In the genomic region with DNA sequence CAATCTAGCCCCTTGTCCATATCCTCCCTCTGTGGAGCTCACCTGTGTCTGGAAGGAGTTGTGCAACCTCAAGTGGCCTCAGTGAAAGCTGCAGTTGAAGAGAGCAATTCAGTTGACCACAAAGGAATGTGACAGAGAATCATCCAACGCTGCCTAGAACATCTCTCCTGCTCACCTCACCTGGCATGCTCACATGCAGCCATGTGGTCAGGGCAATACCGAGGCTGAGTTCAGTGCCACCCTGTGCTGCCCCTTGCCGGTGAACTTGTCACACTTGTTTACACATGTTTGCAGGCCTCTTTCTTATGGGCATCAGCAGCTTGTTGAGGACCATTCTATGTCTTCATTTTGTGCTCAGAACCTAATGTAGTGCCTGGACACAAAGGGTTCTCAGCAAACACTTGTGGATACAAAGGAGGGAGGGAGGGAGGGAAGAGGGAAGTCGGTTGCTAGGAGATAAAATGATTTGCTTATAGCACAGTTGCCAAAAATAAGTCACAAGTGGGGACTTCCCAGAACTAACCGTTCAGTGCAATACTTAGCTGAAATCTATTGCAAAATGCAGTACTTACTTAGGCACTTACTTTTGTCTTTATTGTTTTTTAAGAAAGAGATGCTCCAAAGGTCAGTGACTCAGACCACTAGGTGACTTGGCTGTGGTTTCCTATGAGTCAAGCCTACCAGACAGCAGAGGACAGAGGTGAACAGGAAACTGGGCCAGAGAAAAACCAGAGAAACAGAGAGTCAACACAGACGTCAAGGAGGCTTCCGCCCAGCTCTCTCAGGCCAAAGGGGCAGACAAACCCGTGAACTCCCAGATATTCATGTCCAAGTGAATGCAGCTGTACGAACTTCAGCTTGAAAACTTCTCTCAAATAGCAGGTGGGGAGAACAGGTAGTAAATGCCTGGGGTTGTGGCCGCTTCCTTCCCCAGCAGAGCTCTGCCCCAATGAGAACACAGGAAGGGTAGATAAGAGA, we compare ENCODE assay signal across 8 cellular contexts.
DNase-seq lines count a peak whose midpoint lies in the region; ATAC-seq and TF ChIP-seq lines count a peak whose summit lies in the region.

No MANE protein-coding gene starts in this region.

- peak overlapping the region; percentile 54 for H3K4me2 ChIP-seq in OCI-LY1 (ENCODE audit: low read length)

- no peak overlapping the region for H3K4me3 Mint-ChIP-seq in central memory CD8-positive, alpha-beta T cell

- H3K27me3 ChIP-seq in OCI-LY1 (ENCODE audit: insufficient read depth, low read length), result no peaks in the 10 kb centered on the region
- H3K27me3 ChIP-seq in lower lobe of right lung (ENCODE audit: low read depth), result no peaks in the 10 kb centered on the region
- H3K27me3 ChIP-seq in thyroid gland, result no peaks in the 10 kb centered on the region

- H3K9me3 Mint-ChIP-seq in central memory CD8-positive, alpha-beta T cell, result no peaks in the 10 kb centered on the region

- peak overlapping the region; percentile 39 for H3K4me3 ChIP-seq in OCI-LY1 (ENCODE audit: low read depth, low read length, poor library complexity, severe bottlenecking)
- H3K4me3 ChIP-seq in lower lobe of right lung, result no peak overlapping the region
- H3K4me3 ChIP-seq in thyroid gland (replicated peaks in 1 of 3), result no peak overlapping the region

- H3F3A ChIP-seq in OCI-LY1 (ENCODE audit: insufficient read depth, low read length), result no peaks in the 10 kb centered on the region

- ATAC-seq in GM19351 (IDR thresholded peaks at IDR 0.05; ENCODE audit: unreplicated experiment) (peak; percentile 96), HG03378 (IDR thresholded peaks at IDR 0.05; ENCODE audit: unreplicated experiment) (peak; percentile 97), lower lobe of right lung (peak; percentile 96)
- ATAC-seq in central memory CD8-positive, alpha-beta T cell (replicated peaks; ENCODE audit: extremely low read depth, poor library complexity, severe bottlenecking), result peak; percentile 40

- H3K79me2 ChIP-seq in OCI-LY1 (ENCODE audit: insufficient read depth, low read length), result no peaks in the 10 kb centered on the region

- TF ChIP-seq POLR2A in thyroid gland (IDR thresholded peaks at IDR 0.05), result no peak

- TF ChIP-seq CTCF in OCI-LY1 (IDR thresholded peaks at IDR 0.05; ENCODE audit: low read length), result peak; percentile 57
- peak; percentile 24 for TF ChIP-seq CTCF in lower lobe of right lung (IDR thresholded peaks at IDR 0.05)
- peak in 3 of 6 experiments; percentile 6 to 23 (median 11) for TF ChIP-seq CTCF in thyroid gland (IDR thresholded peaks at IDR 0.05)

- H4K20me1 ChIP-seq in OCI-LY1 (ENCODE audit: insufficient read depth, low read length), result no peaks in the 10 kb centered on the region

- intact Hi-C loops in lower lobe of right lung (cut with DNase I) (no loop called here), thyroid gland (cut with DNase I) (loop anchor here (10.0 kb wide), 2 partner anchors 387 to 507 kb away; no protein-coding TSS in a partner anchor)

- H3K9me3 ChIP-seq in OCI-LY1 (ENCODE audit: low read length) (no peaks in the 10 kb centered on the region), lower lobe of right lung (no peaks in the 10 kb centered on the region), thyroid gland (no peaks in the 10 kb centered on the region)

- H3K36me3 ChIP-seq in OCI-LY1 (ENCODE audit: insufficient read depth, low read length) (no peaks in the 10 kb centered on the region), lower lobe of right lung (no peaks in the 10 kb centered on the region), thyroid gland (no peaks in the 10 kb centered on the region)

- H3K27ac ChIP-seq in OCI-LY1 (ENCODE audit: low read depth, low read length, poor library complexity, severe bottlenecking) (peak overlapping the region; percentile 94), lower lobe of right lung (peak overlapping the region; percentile 84), thyroid gland (peak overlapping the region; percentile 72 to 81 (median 75))

- H3K27me3 Mint-ChIP-seq in central memory CD8-positive, alpha-beta T cell, result peaks cover 53% of the 10 kb centered on the region

- H2AFZ ChIP-seq in OCI-LY1 (ENCODE audit: low read length), result 0 out of 2 replicates have a peak overlapping the region, but pooled peaks have one; percentile 4

- H3K9me2 ChIP-seq in OCI-LY1 (ENCODE audit: low read depth, low read length), result no peaks in the 10 kb centered on the region

- H3K27ac Mint-ChIP-seq in central memory CD8-positive, alpha-beta T cell (ENCODE audit: low read depth), result no peak overlapping the region

- peak overlapping the region; percentile 44; the same call in 1 of the 2 replicates for H3K9ac ChIP-seq in OCI-LY1 (ENCODE audit: low read length)

- H3K4me1 ChIP-seq in OCI-LY1 (ENCODE audit: insufficient read depth, low read length, severe bottlenecking) (peaks cover 64% of the 10 kb centered on the region), lower lobe of right lung (peaks cover 51% of the 10 kb centered on the region), thyroid gland (peaks cover 20 to 36% of the 10 kb centered on the region in 2 donors)

- no peaks in the 10 kb centered on the region for H3K4me1 Mint-ChIP-seq in central memory CD8-positive, alpha-beta T cell

- 11 to 15% methylated on average over 10 of the region's 10 CpGs for WGBS in thyroid gland, 2 donors

- peak; percentile 82 for DNase-seq in DMS53 (lab: John Stamatoyannopoulos, UW)
- DNase-seq in central memory CD8-positive, alpha-beta T cell (ENCODE audit: low spot score in 2 of 2), result no peak
- peak; percentile 78 for DNase-seq in lower lobe of right lung
- peak; percentile 76 to 84 for DNase-seq in thyroid gland
- no peak for DNase-seq in activated effector memory CD4-positive, alpha-beta T cell treated with Interleukin-2 at 50 U/mL for 16 hours

- H3K36me3 Mint-ChIP-seq in central memory CD8-positive, alpha-beta T cell (ENCODE audit: insufficient read depth), result no peaks in the 10 kb centered on the region

Comparison
In these comparisons a context has a peak if more than half of its experiments do, and no peak if none do; other contexts are left out.
1. DNase-seq: peak in DMS53 (single experiment), lower lobe of right lung (single experiment) and thyroid gland (2 of 2); none in central memory CD8-positive, alpha-beta T cell (0 of 2) and activated effector memory CD4-positive, alpha-beta T cell treated with Interleukin-2 at 50 U/mL for 16 hours (single experiment).
2. ATAC-seq: peak in every context shown above with its lines; median percentile 97 in HG03378; 96 in GM19351; 96 in lower lobe of right lung; 40 in central memory CD8-positive, alpha-beta T cell.
3. Peak in every context shown above with its lines, with median percentiles within 50 percentile points of each other: H3K27ac ChIP-seq.